ENCODE assay signal across 25 cellular contexts in the genomic region with DNA sequence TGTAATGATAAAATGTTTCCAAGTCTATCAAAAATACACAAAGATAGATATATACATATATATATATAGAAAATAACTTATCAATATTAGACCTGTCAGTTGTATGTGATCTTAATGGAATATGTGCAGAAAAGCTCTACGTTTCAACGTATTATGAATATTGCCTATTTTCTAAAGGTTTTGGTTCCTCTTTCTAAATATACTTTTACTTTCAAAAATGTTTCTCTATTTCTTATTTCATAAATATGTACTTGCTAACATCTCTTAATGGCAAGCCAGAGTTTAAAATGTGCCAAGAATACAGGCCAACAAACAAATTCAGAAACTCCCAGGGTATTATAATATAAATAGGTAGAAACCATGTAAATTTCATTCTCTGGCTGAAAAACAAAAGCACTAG.
DNase-seq lines count a peak whose midpoint lies in the region; ATAC-seq, FAIRE-seq and TF ChIP-seq lines count a peak whose summit lies in the region.
"Had no signal": no experiment of that assay in that cellular context is flagged by ENCODE, and none has a peak within 500 bp of the region (broad histone marks: within the 10 kb centered on the region; RNA-seq: fewer than 3 reads in every experiment).

No MANE protein-coding gene starts in this region.

- ATAC-seq in GM18505 (IDR thresholded peaks at IDR 0.05; ENCODE audit: unreplicated experiment): peak; percentile 54
- ATAC-seq in GM19395 (IDR thresholded peaks at IDR 0.05; ENCODE audit: unreplicated experiment): peak; percentile 71
- peak; percentile 80 for ATAC-seq in GM21786 (IDR thresholded peaks at IDR 0.05; ENCODE audit: unreplicated experiment)
- ATAC-seq in HG03103 (IDR thresholded peaks at IDR 0.05; ENCODE audit: low read depth, unreplicated experiment): peak; percentile 57
- ATAC-seq: Right ventricle myocardium inferior, SK-N-SH treated with all-trans-retinoic acid at 6 μM for 48 hours had no signal

- intact Hi-C loops in kidney (cut with DNase I): no loop called here

- H3K4me1 ChIP-seq in kidney (ENCODE audit: control insufficient read depth in 1 of 2, insufficient read depth in 1 of 2, low read depth in 1 of 2, low read length in 2 of 2): no peaks in the 10 kb centered on the region
- H3K4me1 ChIP-seq: BLaER1, HAP-1, SJCRH30 had no signal

- FAIRE-seq in kidney (lab: Jason Lieb, UNC): no peak

- H3K9me3 ChIP-seq in kidney (ENCODE audit: control insufficient read depth in 1 of 2, low read length in 2 of 2): no peaks in the 10 kb centered on the region
- H3K9me3 ChIP-seq: BLaER1, HAP-1, SJCRH30 had no signal

- no peak for TF ChIP-seq POLR2A in GM18505 (IDR thresholded peaks at IDR 0.05; ENCODE audit: borderline replicate concordance, extremely low read depth, insufficient read depth, insufficient read length)

- H3K4me3 ChIP-seq in kidney (ENCODE audit: low read length in 2 of 2): no peak overlapping the region
- H3K4me3 ChIP-seq: BLaER1, HAP-1, PC-9, SJCRH30 had no signal

- H3K27ac ChIP-seq in kidney (ENCODE audit: low read depth in 2 of 2, low read length in 2 of 2): no peak overlapping the region
- H3K27ac ChIP-seq: BLaER1, HL-60, PC-9, SJCRH30 had no signal

- no peak overlapping the region for H3K9ac ChIP-seq in kidney (ENCODE audit: low read length in 2 of 2)
- H3K9ac ChIP-seq: BLaER1 had no signal

- no peak for DNase-seq in activated CD8-positive, alpha-beta memory T cell treated with anti-CD3 and anti-CD28 coated beads, Interleukin-2, amount 50 U/mL, for 48 hours
- no peak for DNase-seq in kidney
- no peak for DNase-seq in A172 (ENCODE audit: low spot score)
- DNase-seq in retina: no peak
- DNase-seq: 8988T; CD4-positive, CD25-positive, alpha-beta regulatory T cell; DMS153; GOT3; HFFc6; NCI-H1092; NCI-H1417 treated with DMSO at 0.1 percent for 48 hours; NCI-H1694 treated with DMSO at 0.1 percent for 48 hours; NCI-H2081; NCI-H526 treated with DMSO at 0.1 percent for 48 hours; PC-9; SJCRH30 had no signal

- H3K36me3 ChIP-seq in kidney (ENCODE audit: control insufficient read depth in 1 of 2, insufficient read depth in 2 of 2, low read length in 2 of 2): peaks cover 2 to 12% of the 10 kb centered on the region in 2 donors
- H3K36me3 ChIP-seq: HAP-1 had no signal

- no peak for TF ChIP-seq CTCF in kidney (IDR thresholded peaks at IDR 0.05; ENCODE audit: borderline replicate concordance, extremely low read depth, insufficient read depth)
